18 cellular contexts compared by ENCODE assay signal in genomic region chr13:110343241-110343865, GRCh38. TPM values are rescaled to one million over a fixed set of nuclear protein-coding genes. Genes with fewer than 3 reads are reported as not detected.
A peak's percentile ranks its signal among the peaks of the same experiment; 100 is the strongest.
DNase-seq lines count a peak whose midpoint lies in the region; ATAC-seq and TF ChIP-seq lines count a peak whose summit lies in the region.
"Had no signal": no experiment of that assay in that cellular context is flagged by ENCODE, and none has a peak within 500 bp of the region (broad histone marks: within the 10 kb centered on the region; RNA-seq: fewer than 3 reads in every experiment).

No MANE protein-coding gene starts in this region.

- no peaks in the 10 kb centered on the region for H3K36me3 ChIP-seq in muscle layer of duodenum (ENCODE audit: control insufficient read depth in 1 of 2, insufficient read depth in 2 of 2, low read length in 2 of 2)
- H3K36me3 ChIP-seq in upper lobe of right lung: no peaks in the 10 kb centered on the region

- POLR2A ChIA-PET in RWPE1 (lab: Yijun Ruan, JAX; ENCODE audit: low non-redundant PET): no interaction called here

- H3K4me1 ChIP-seq in muscle layer of duodenum (ENCODE audit: control insufficient read depth in 1 of 2, insufficient read depth in 2 of 2, low read length in 2 of 2) (peaks cover 15 to 25% of the 10 kb centered on the region in 2 donors), upper lobe of right lung (peaks cover 29% of the 10 kb centered on the region)

- H3K27me3 ChIP-seq in muscle layer of duodenum (ENCODE audit: low read depth, low read length) (no peaks in the 10 kb centered on the region), upper lobe of right lung (no peaks in the 10 kb centered on the region)
- H3K27me3 ChIP-seq: SJSA1 had no signal

- DNase-seq in RWPE1 (ENCODE audit: low spot score) (peak; percentile 82), coronary artery (ENCODE audit: low spot score) (peak; percentile 71), upper lobe of right lung (no peak), NCI-H2196 treated with DMSO at 0.1 percent for 48 hours (lab: John Stamatoyannopoulos, UW; ENCODE audit: unreplicated experiment) (no peak), SW 1271 (lab: John Stamatoyannopoulos, UW) (no peak)
- no peak for DNase-seq in stimulated activated CD4-positive, alpha-beta T cell treated with anti-CD3 and anti-CD28 coated beads, Interleukin-2, amount 100 ng/mL, for 24 hours
- DNase-seq: activated CD4-positive, CD25-positive, alpha-beta regulatory T cell; activated naive CD8-positive, alpha-beta T cell treated with anti-CD3 and anti-CD28 coated beads, Interleukin-2, amount 50 U/mL, for 24 hours; EL; MV-4-11; natural killer cell; NCI-H2081; NCI-H524; stimulated activated naive CD4-positive, alpha-beta T cell treated with Interleukin-2 at 50 U/mL for 16 hours had no signal

- H3K27ac ChIP-seq in RWPE1 (peak overlapping the region; percentile 87), coronary artery (peak overlapping the region; percentile 89 to 96), muscle layer of duodenum (ENCODE audit: low read length) (peak overlapping the region; percentile 97), upper lobe of right lung (no peak overlapping the region)
- H3K27ac ChIP-seq: SJSA1 had no signal

- H3K9me3 ChIP-seq in muscle layer of duodenum (ENCODE audit: control insufficient read depth in 1 of 2, low read length in 2 of 2) (no peaks in the 10 kb centered on the region), upper lobe of right lung (no peaks in the 10 kb centered on the region)
- H3K9me3 ChIP-seq: SJSA1 had no signal

- H3K4me3 ChIP-seq in coronary artery: no peak overlapping the region
- peak overlapping the region in 1 of 2 donors; percentile 14 for H3K4me3 ChIP-seq in muscle layer of duodenum (ENCODE audit: low read depth in 1 of 2, low read length in 2 of 2)
- no peak overlapping the region for H3K4me3 ChIP-seq in upper lobe of right lung
- H3K4me3 ChIP-seq: SJSA1 had no signal

- CTCF ChIA-PET in RWPE1 (lab: Yijun Ruan, JAX): interaction anchor here (0.5 to 0.7 kb wide), 3 partner anchors 10 to 120 kb away, joined by 3 to 6 read pairs (median 3); no protein-coding TSS in a partner anchor

- no peak for TF ChIP-seq CTCF in RWPE1 (conservative IDR thresholded peaks at IDR 0.05; ENCODE audit: low read depth)
- TF ChIP-seq CTCF in coronary artery (IDR thresholded peaks at IDR 0.05): no peak
- no peak for TF ChIP-seq CTCF in upper lobe of right lung (IDR thresholded peaks at IDR 0.05)

- ATAC-seq in upper lobe of right lung: peak; percentile 58
- no peak for ATAC-seq in HG02970 (IDR thresholded peaks at IDR 0.05; ENCODE audit: low FRiP score, unreplicated experiment)
- ATAC-seq: activated naive CD8-positive, alpha-beta T cell treated with anti-CD3 and anti-CD28 coated beads, Interleukin-2, amount 50 U/mL, for 24 hours; natural killer cell had no signal

- intact Hi-C loops in upper lobe of right lung (cut with DNase I): no loop called here

RNA-seq across cellular contexts. Expression of gene COL4A2, which starts 36.3 kb away (rescaled TPM):
- total RNA-seq in upper lobe of right lung: 273 TPM
- total RNA-seq: activated CD8-positive, alpha-beta memory T cell treated with anti-CD3 and anti-CD28 coated beads for 36 hours; natural killer cell had no signal

RNA-seq across cellular contexts. Expression of gene COL4A1, which starts 36.4 kb away (rescaled TPM):
- 242 TPM for total RNA-seq in upper lobe of right lung
- total RNA-seq: activated CD8-positive, alpha-beta memory T cell treated with anti-CD3 and anti-CD28 coated beads for 36 hours; natural killer cell had no signal

Comparison
In these comparisons a context has a peak if more than half of its experiments do, and no peak if none do; other contexts are left out.
1. DNase-seq: peak in RWPE1 (single experiment) and coronary artery (single experiment); none in upper lobe of right lung (single experiment), stimulated activated CD4-positive, alpha-beta T cell treated with anti-CD3 and anti-CD28 coated beads, Interleukin-2, amount 100 ng/mL, for 24 hours (0 of 2), NCI-H2196 treated with DMSO at 0.1 percent for 48 hours (single experiment) and SW 1271 (0 of 2).